In genomic region chr3:151146071-151146730, GRCh38 we compare ENCODE assay signal across 7 cellular contexts. TPM values are rescaled to one million over a fixed set of nuclear protein-coding genes. Genes with fewer than 3 reads are reported as not detected.
DNase-seq lines count a peak whose midpoint lies in the region; ATAC-seq, FAIRE-seq and TF ChIP-seq lines count a peak whose summit lies in the region.

No MANE protein-coding gene starts in this region.

- peak; percentile 88 for TF ChIP-seq CTCF in NB4 (IDR thresholded peaks at IDR 0.05; ENCODE audit: low read depth, low read length)

- FAIRE-seq in GM12891 (lab: Jason Lieb, UNC): peak; percentile 92

- no peaks in the 10 kb centered on the region for H3K36me3 ChIP-seq in SJCRH30

- ATAC-seq in HG02588 (IDR thresholded peaks at IDR 0.05; ENCODE audit: unreplicated experiment) (peak; percentile 91), Right ventricle myocardium superior (ENCODE audit: poor library complexity) (peak; percentile 98)
- ATAC-seq in activated naive CD8-positive, alpha-beta T cell treated with anti-CD3 and anti-CD28 coated beads, Interleukin-2, amount 10 ng/mL, durations not matched to agents 7 days and 5 days (ENCODE audit: low read depth): peak; percentile 91

- H3K27ac Mint-ChIP-seq in activated naive CD8-positive, alpha-beta T cell treated with anti-CD3 and anti-CD28 coated beads, Interleukin-2, amount 10 ng/mL, durations not matched to agents 7 days and 5 days: no peak overlapping the region

- H3K27me3 ChIP-seq in SJCRH30: peaks cover 8% of the 10 kb centered on the region

- no peaks in the 10 kb centered on the region for H3K4me1 ChIP-seq in SJCRH30

- H3K4me3 ChIP-seq in NB4 (ENCODE audit: low read depth, low read length): peak overlapping the region; percentile 42
- H3K4me3 ChIP-seq in SJCRH30: no peak overlapping the region

- DNase-seq in GM12891 (ENCODE audit: insufficient read length, low spot score): peak; percentile 15
- peak; percentile 89 for DNase-seq in NB4 (ENCODE audit: low read depth)
- DNase-seq in SJCRH30: peak; percentile 42 to 80
- DNase-seq in activated naive CD8-positive, alpha-beta T cell treated with anti-CD3 and anti-CD28 coated beads, Interleukin-2, amount 10 ng/mL, durations not matched to agents 7 days and 5 days: peak; percentile 50
- peak; percentile 66 for DNase-seq in Right ventricle myocardium superior
- DNase-seq in pons (ENCODE audit: low spot score): peak; percentile 87

- H3K4me1 Mint-ChIP-seq in activated naive CD8-positive, alpha-beta T cell treated with anti-CD3 and anti-CD28 coated beads, Interleukin-2, amount 10 ng/mL, durations not matched to agents 7 days and 5 days: peaks cover 2% of the 10 kb centered on the region

- no peak overlapping the region for H3K27ac ChIP-seq in SJCRH30

- H3K9me3 Mint-ChIP-seq in activated naive CD8-positive, alpha-beta T cell treated with anti-CD3 and anti-CD28 coated beads, Interleukin-2, amount 10 ng/mL, durations not matched to agents 7 days and 5 days: no peaks in the 10 kb centered on the region

- H3K9me3 ChIP-seq in SJCRH30 (replicated peaks): no peaks in the 10 kb centered on the region

- POLR2A ChIA-PET in activated naive CD8-positive, alpha-beta T cell treated with anti-CD3 and anti-CD28 coated beads, Interleukin-2, amount 10 ng/mL, durations not matched to agents 7 days and 5 days (lab: Charles Lee): interaction anchor here (0.5 kb wide), 1 partner anchor 40 kb away, joined by 3 read pairs; no protein-coding TSS in a partner anchor

- intact Hi-C loops in Right ventricle myocardium superior (cut with DNase I): loop anchor here (2.0 to 10.0 kb wide), 3 partner anchors 221 to 424 kb away; no protein-coding TSS in a partner anchor

- no peak for TF ChIP-seq POLR2A in GM12891 (IDR thresholded peaks at IDR 0.05; ENCODE audit: low read depth, low read length)
- TF ChIP-seq POLR2A in NB4 (IDR thresholded peaks at IDR 0.05; ENCODE audit: extremely low read depth, insufficient read length): no peak

- H3K36me3 Mint-ChIP-seq in activated naive CD8-positive, alpha-beta T cell treated with anti-CD3 and anti-CD28 coated beads, Interleukin-2, amount 10 ng/mL, durations not matched to agents 7 days and 5 days: no peaks in the 10 kb centered on the region

- peaks cover 16% of the 10 kb centered on the region for H3K27me3 Mint-ChIP-seq in activated naive CD8-positive, alpha-beta T cell treated with anti-CD3 and anti-CD28 coated beads, Interleukin-2, amount 10 ng/mL, durations not matched to agents 7 days and 5 days

- H3K4me3 Mint-ChIP-seq in activated naive CD8-positive, alpha-beta T cell treated with anti-CD3 and anti-CD28 coated beads, Interleukin-2, amount 10 ng/mL, durations not matched to agents 7 days and 5 days: no peak overlapping the region

TF ChIP-seq in GM12891, 5 proteins besides CTCF, POLR2A, EP300 and RAD21:
- peak; percentile 53 for TF ChIP-seq SPI1 (IDR thresholded peaks at IDR 0.05; ENCODE audit: low read depth, low read length)
- no peak for TF ChIP-seq POLR2AphosphoS5 (IDR thresholded peaks at IDR 0.05; ENCODE audit: low read depth, low read length)

RNA-seq across cellular contexts. Expression of gene GPR171, which starts 56.8 kb away (rescaled TPM):
- polyA plus RNA-seq in GM12891 (2012; ENCODE audit: low read depth, missing spikeins): 2.7 TPM
- total RNA-seq in SJCRH30 (2014; rRNA removed; shearing (Covaris generic)): not detected in 2 replicates
- total RNA-seq in activated naive CD8-positive, alpha-beta T cell treated with anti-CD3 and anti-CD28 coated beads, Interleukin-2, amount 10 ng/mL, durations not matched to agents 7 days and 5 days: 100 to 1,000 TPM; 142 TPM
- total RNA-seq in Right ventricle myocardium superior: 0.24 TPM

Comparison
In these comparisons a context has a peak if more than half of its experiments do, and no peak if none do; other contexts are left out.
1. DNase-seq: peak in every context shown above with its lines; median percentile 89 in NB4; 87 in pons; 66 in Right ventricle myocardium superior; 61 in SJCRH30; 50 in activated naive CD8-positive, alpha-beta T cell treated with anti-CD3 and anti-CD28 coated beads, Interleukin-2, amount 10 ng/mL, durations not matched to agents 7 days and 5 days; 15 in GM12891.
2. RNA of gene GPR171, which starts 56.8 kb away (total RNA-seq): 142 TPM in activated naive CD8-positive, alpha-beta T cell treated with anti-CD3 and anti-CD28 coated beads, Interleukin-2, amount 10 ng/mL, durations not matched to agents 7 days and 5 days; 0.24 TPM in Right ventricle myocardium superior (single experiment) and not detected in SJCRH30; every median in the first group is over 100 times any median in the second.
3. Peak in every context shown above with its lines, with median percentiles within 50 percentile points of each other: ATAC-seq.